2 cellular contexts compared by ENCODE assay signal in genomic region chr4:8683462-8683861, GRCh38.
TF ChIP-seq lines count a peak whose summit lies in the region.

No MANE protein-coding gene starts in this region.

TF ChIP-seq in IMR-90, 13 proteins besides CTCF, POLR2A, EP300 and RAD21 (continued from another document):
- TF ChIP-seq, protein P1, sequence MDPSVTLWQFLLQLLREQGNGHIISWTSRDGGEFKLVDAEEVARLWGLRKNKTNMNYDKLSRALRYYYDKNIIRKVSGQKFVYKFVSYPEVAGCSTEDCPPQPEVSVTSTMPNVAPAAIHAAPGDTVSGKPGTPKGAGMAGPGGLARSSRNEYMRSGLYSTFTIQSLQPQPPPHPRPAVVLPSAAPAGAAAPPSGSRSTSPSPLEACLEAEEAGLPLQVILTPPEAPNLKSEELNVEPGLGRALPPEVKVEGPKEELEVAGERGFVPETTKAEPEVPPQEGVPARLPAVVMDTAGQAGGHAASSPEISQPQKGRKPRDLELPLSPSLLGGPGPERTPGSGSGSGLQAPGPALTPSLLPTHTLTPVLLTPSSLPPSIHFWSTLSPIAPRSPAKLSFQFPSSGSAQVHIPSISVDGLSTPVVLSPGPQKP (IDR thresholded peaks at IDR 0.05; ENCODE audit: borderline replicate concordance, low read depth, low read length), result no peak
- TF ChIP-seq RFX5 (IDR thresholded peaks at IDR 0.05; ENCODE audit: low read depth, low read length), result no peak

TF ChIP-seq in K562, 482 proteins besides CTCF, POLR2A, EP300 and RAD21 (continued from another document):
- TF ChIP-seq, protein P2, sequence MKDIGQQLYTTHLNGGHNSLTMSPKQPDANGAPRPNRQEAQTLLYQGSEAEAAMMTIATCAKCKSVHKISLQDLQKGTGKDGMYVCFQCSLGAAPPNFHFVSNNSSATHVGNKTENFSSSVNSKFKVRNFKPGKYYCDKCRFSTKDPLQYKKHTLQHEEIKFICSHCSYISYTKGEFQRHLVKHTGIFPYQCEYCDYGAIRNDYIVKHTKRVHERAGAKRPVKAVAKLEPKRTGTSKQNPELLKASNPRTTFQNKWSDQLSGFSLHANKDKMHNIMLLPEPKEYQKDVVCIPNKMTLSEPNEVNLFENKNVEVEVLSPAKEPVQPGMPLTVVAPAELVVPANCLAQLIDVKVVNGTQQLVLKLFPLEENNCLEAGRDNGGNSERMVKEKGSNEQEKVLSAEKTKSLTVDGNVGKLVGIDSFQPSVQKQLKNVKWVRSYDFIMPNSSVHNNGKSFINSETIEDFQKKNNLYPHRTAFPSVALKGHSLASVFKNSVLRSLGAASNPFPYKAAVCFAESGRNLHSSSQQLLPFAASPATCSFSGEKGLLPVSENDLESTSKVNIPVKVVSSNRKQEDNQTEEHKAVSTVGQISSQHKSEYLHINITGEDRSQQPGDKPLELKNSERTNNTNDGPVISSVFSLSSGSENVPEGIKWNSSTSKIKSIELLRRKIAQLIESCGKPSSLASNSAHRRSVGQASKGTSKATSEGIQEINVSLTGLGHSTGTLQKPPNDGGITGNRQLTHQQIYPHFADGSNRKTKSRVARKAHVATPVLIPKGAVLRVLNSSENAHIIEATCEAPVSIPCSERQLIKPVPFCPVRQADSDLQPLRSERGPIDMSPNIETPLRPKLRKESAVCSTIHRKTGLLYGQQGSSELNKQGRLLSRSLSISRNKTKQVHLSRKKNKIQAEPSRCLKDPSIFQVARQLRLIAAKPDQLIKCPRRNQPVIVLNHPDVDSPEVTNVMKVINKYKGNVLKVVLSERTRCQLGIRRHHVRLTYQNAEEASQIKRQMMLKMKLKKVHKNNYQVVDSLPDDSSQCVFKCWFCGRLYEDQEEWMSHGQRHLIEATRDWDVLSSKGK (CRISPR knock-in tag; IDR thresholded peaks at IDR 0.05), result no peak
